In genomic region chr13:52665325-52665724, GRCh38 we compare ENCODE assay signal across 9 cellular contexts. TPM values are rescaled to one million over a fixed set of nuclear protein-coding genes. Genes with fewer than 3 reads are reported as not detected.
DNase-seq lines count a peak whose midpoint lies in the region; ATAC-seq, FAIRE-seq and TF ChIP-seq lines count a peak whose summit lies in the region.
"Had no signal": no experiment of that assay in that cellular context is flagged by ENCODE, and none has a peak within 500 bp of the region (broad histone marks: within the 10 kb centered on the region; RNA-seq: fewer than 3 reads in every experiment).

No MANE protein-coding gene starts in this region.

- no peak overlapping the region for H2AFZ ChIP-seq in GM12878 (ENCODE audit: control insufficient read depth, low read depth, low read length)

- no TSS peak for BruUV-seq in GM12878 (replicated peaks; lab: Mats Ljungman, UMichigan)

- RAD21 ChIA-PET in GM12878 (lab: Charles Lee; ENCODE audit: unreplicated experiment): interaction anchor here (0.5 to 5.2 kb wide), 44 partner anchors 9 to 1765 kb away, joined by 3 to 147 read pairs (median 5); partner anchors contain the start of gene SUGT1

- H3K4me1 ChIP-seq in GM12878 (ENCODE audit: control insufficient read depth, insufficient read depth, low read length): peaks cover 3% of the 10 kb centered on the region; the same call in 1 of the 2 replicates

- no peak overlapping the region for H3K27ac ChIP-seq in GM12878 (ENCODE audit: control insufficient read depth, insufficient read depth)
- H3K27ac ChIP-seq: epithelial cell of prostate had no signal

- TF ChIP-seq RAD21 in GM12878 (IDR thresholded peaks at IDR 0.05; ENCODE audit: insufficient read depth, low read depth, low read length): peak; percentile 60

- peak; percentile 61 for FAIRE-seq in GM12878 (lab: Jason Lieb, UNC)

- no peak for TF ChIP-seq POLR2A in GM12878 (IDR thresholded peaks at IDR 0.05; ENCODE audit: low read depth, low read length)

- no peaks in the 10 kb centered on the region; the same call in 1 of the 2 replicates for H3K79me2 ChIP-seq in GM12878 (ENCODE audit: control insufficient read depth, insufficient read depth, low read length)

- H3K36me3 ChIP-seq in GM12878 (ENCODE audit: control insufficient read depth in 2 of 2, insufficient read depth in 2 of 2, low read length in 1 of 2) (peaks cover 3 to 26% of the 10 kb centered on the region in 2 experiments), MG63 (peaks cover 54% of the 10 kb centered on the region)

- H3K4me2 ChIP-seq in GM12878 (ENCODE audit: control insufficient read depth, insufficient read depth): no peak overlapping the region

- TF ChIP-seq EP300 in GM12878 (IDR thresholded peaks at IDR 0.05; ENCODE audit: borderline replicate concordance in 1 of 2, control insufficient read depth in 1 of 2, low read depth in 2 of 2, low read length in 2 of 2): no peak

- DNase-seq in DMS53 treated with DMSO at 0.1 percent for 48 hours (lab: John Stamatoyannopoulos, UW; ENCODE audit: unreplicated experiment) (peak; percentile 41), Kasumi-1 (lab: John Stamatoyannopoulos, UW) (peak; percentile 27 to 29), GM12878 (ENCODE audit: low read depth, low spot score) (no peak), middle frontal gyrus (ENCODE audit: extremely low spot score, low spot score) (peak; percentile 24), activated gamma-delta T cell treated with Interleukin-2 at 50 U/mL for 16 hours (no peak), MG63 (no peak), amygdala (lab: John Stamatoyannopoulos, UW) (no peak)
- DNase-seq in activated CD4-positive, alpha-beta T cell treated with anti-CD3 and anti-CD28 coated beads for 1 hour: no peak

- SMC1A ChIA-PET in GM12878 (lab: Charles Lee; ENCODE audit: uncharacterized antibody, unreplicated experiment): interaction anchor here (0.6 to 5.1 kb wide), 46 partner anchors 8 to 487 kb away, joined by 3 to 129 read pairs (median 4); partner anchors contain the start of gene SUGT1

- ATAC-seq in GM12878: peak; percentile 34

- peak; percentile 38 to 53 (median 52); a peak in 4 of 6 replicates for TF ChIP-seq CTCF in GM12878 (IDR thresholded peaks at IDR 0.05 in 2 of 3, conservative IDR thresholded peaks at IDR 0.05 in 1 of 3; ENCODE audit: control insufficient read depth in 2 of 3, extremely low read depth in 1 of 3, insufficient read depth in 1 of 3, low read depth in 3 of 3, low read length in 3 of 3)

- CTCF ChIA-PET in GM12878 (lab: Yijun Ruan, JAX): interaction anchor here (0.6 to 5.9 kb wide), 47 partner anchors 9 to 489 kb away, joined by 3 to 179 read pairs (median 6); partner anchors contain the start of genes CNMD and SUGT1

- no peaks in the 10 kb centered on the region for H3K27me3 ChIP-seq in GM12878 (replicated peaks in 1 of 2; ENCODE audit: control insufficient read depth in 2 of 2, insufficient read depth in 2 of 2, low read length in 1 of 2)
- H3K27me3 ChIP-seq in MG63: no peaks in the 10 kb centered on the region

- H3K4me3 ChIP-seq in GM12878 (no peak overlapping the region), MG63 (no peak overlapping the region)

- H3K9me3 ChIP-seq in GM12878 (replicated peaks; ENCODE audit: control insufficient read depth, insufficient read depth, low read length) (peaks cover 2% of the 10 kb centered on the region; the same call in 1 of the 3 replicates), MG63 (no peaks in the 10 kb centered on the region)

- POLR2A ChIA-PET in GM12878 (lab: Charles Lee): interaction anchor here (0.5 to 1.3 kb wide), 6 partner anchors 12 to 239 kb away, joined by 3 to 8 read pairs (median 3); partner anchors contain the start of gene SUGT1

- no peaks in the 10 kb centered on the region for H4K20me1 ChIP-seq in GM12878 (ENCODE audit: control insufficient read depth, insufficient read depth)

- H3K9ac ChIP-seq in GM12878 (ENCODE audit: control insufficient read depth, insufficient read depth, low read length): no peak overlapping the region

- in situ Hi-C loops in GM12878 (cut with MboI): loop anchor here (5.0 to 10.0 kb wide), 2 partner anchors 142 to 299 kb away; no protein-coding TSS in a partner anchor

- intact Hi-C loops in GM12878 (cut with micrococcal nuclease; ENCODE audit: unreplicated experiment): loop anchor here (1.0 to 5.0 kb wide), 3 partner anchors 73 to 302 kb away; partner anchors contain the start of gene CNMD

TF ChIP-seq in GM12878, 131 proteins besides CTCF, POLR2A, EP300 and RAD21:
- TF ChIP-seq ZNF384 (IDR thresholded peaks at IDR 0.05; ENCODE audit: borderline replicate concordance, low read depth, low read length) (peak; percentile 91), ZNF217 (IDR thresholded peaks at IDR 0.05) (no peak), SMC3 (IDR thresholded peaks at IDR 0.05; ENCODE audit: borderline replicate concordance, low read length) (peak; percentile 62; the same call in 1 of the 2 replicates)
- TF ChIP-seq, protein P1, sequence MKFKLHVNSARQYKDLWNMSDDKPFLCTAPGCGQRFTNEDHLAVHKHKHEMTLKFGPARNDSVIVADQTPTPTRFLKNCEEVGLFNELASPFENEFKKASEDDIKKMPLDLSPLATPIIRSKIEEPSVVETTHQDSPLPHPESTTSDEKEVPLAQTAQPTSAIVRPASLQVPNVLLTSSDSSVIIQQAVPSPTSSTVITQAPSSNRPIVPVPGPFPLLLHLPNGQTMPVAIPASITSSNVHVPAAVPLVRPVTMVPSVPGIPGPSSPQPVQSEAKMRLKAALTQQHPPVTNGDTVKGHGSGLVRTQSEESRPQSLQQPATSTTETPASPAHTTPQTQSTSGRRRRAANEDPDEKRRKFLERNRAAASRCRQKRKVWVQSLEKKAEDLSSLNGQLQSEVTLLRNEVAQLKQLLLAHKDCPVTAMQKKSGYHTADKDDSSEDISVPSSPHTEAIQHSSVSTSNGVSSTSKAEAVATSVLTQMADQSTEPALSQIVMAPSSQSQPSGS (IDR thresholded peaks at IDR 0.05; ENCODE audit: low read length): 0 out of 2 replicates have a peak, but pooled peaks have one; percentile 18

RNA-seq across cellular contexts. Expression of gene SUGT1, which starts 12.7 kb away (rescaled TPM):
- 54.3 and 55.7 TPM in 2 replicates for total RNA-seq in GM12878 (2013; cell fraction: nucleolus; rRNA removed)
- total RNA-seq in GM12878 (2014; rRNA removed): 46.7 and 48.0 TPM in 2 replicates
- total RNA-seq in GM12878 (2014; rRNA removed; fragmentation: Illumina TruSeq; extraction: Trizol): 73.7 and 77.5 TPM in 2 replicates
- 60.8 and 65.6 TPM in 2 replicates for total RNA-seq in GM12878 (2021)
- polyA plus RNA-seq in GM12878 (2011; ENCODE audit: low read depth): 24.4 TPM
- polyA plus RNA-seq in GM12878 (2011; rRNA removed): 72.6 and 117 TPM in 2 replicates
- 24.2 and 27.9 TPM in 2 replicates for polyA plus RNA-seq in GM12878 (2011; cell fraction: cytosol; rRNA removed)
- polyA plus RNA-seq in GM12878 (2011; cell fraction: nucleus; rRNA removed): 19.8 and 29.8 TPM in 2 replicates
- polyA plus RNA-seq in GM12878 (2012): 43.0 and 50.6 TPM in 2 replicates
- polyA plus RNA-seq in GM12878 (2014; fragmentation: Illumina TruSeq; extraction: Trizol): 77.0 and 85.5 TPM in 2 replicates
- polyA plus RNA-seq in GM12878 (2014; fragmentation: Nextera tagmentation; extraction: Ambion mirVana): 10 to 100 TPM; 82.5 to 85.6 TPM
- polyA plus RNA-seq in GM12878 (2014; rRNA removed): 55.3 and 60.6 TPM in 2 replicates
- polyA plus RNA-seq in GM12878 (2016; fragmentation: Nextera tagmentation; extraction: Ambion mirVana): 100 to 1,000 TPM; 119 to 122 TPM
- 22.3 and 23.6 TPM in 2 replicates for polyA minus RNA-seq in GM12878 (2011; rRNA and poly(A)+ RNA removed)
- 12.2 and 12.8 TPM in 2 replicates for polyA minus RNA-seq in GM12878 (2011; cell fraction: cytosol; rRNA and poly(A)+ RNA removed)
- polyA minus RNA-seq in GM12878 (2011; cell fraction: nucleus; rRNA and poly(A)+ RNA removed): 21.8 and 35.0 TPM in 2 replicates
- 34.3 and 73.2 TPM in 2 replicates for total RNA-seq in MG63 (2014; rRNA removed; shearing (Covaris generic); ENCODE audit: low replicate concordance)

RNA-seq across cellular contexts. Expression of gene HNRNPA1L2, which starts 23.1 kb away (rescaled TPM):
- 8.8 and 9.5 TPM in 2 replicates for total RNA-seq in GM12878 (2013; cell fraction: nucleolus; rRNA removed)
- total RNA-seq in GM12878 (2014; rRNA removed) (3.3 and 4.0 TPM in 2 replicates), GM12878 (2014; rRNA removed; fragmentation: Illumina TruSeq; extraction: Trizol) (6.0 and 6.1 TPM in 2 replicates), GM12878 (2021) (6.2 and 6.9 TPM in 2 replicates)
- polyA plus RNA-seq in GM12878 (2011; ENCODE audit: low read depth): 12.0 TPM
- polyA plus RNA-seq in GM12878 (2011; rRNA removed) (10.5 and 13.3 TPM in 2 replicates), GM12878 (2014; fragmentation: Illumina TruSeq; extraction: Trizol) (12.0 and 18.5 TPM in 2 replicates), GM12878 (2014; fragmentation: Nextera tagmentation; extraction: Ambion mirVana) (1 to 10 TPM; 5.8 to 8.0 TPM), GM12878 (2014; rRNA removed) (7.5 and 9.0 TPM in 2 replicates), GM12878 (2016; fragmentation: Nextera tagmentation; extraction: Ambion mirVana) (10 to 100 TPM in 1 of 2 experiments, 1 to 10 TPM in 1; 8.3 to 10.2 TPM)
- polyA plus RNA-seq in GM12878 (2011; cell fraction: cytosol; rRNA removed): 4.5 and 4.6 TPM in 2 replicates
- polyA plus RNA-seq in GM12878 (2011; cell fraction: nucleus; rRNA removed): 11.5 and 11.6 TPM in 2 replicates
- 11.6 and 17.3 TPM in 2 replicates for polyA plus RNA-seq in GM12878 (2012)
- 4.3 and 7.5 TPM in 2 replicates for polyA minus RNA-seq in GM12878 (2011; rRNA and poly(A)+ RNA removed)
- polyA minus RNA-seq in GM12878 (2011; cell fraction: cytosol; rRNA and poly(A)+ RNA removed): 1.1 and 1.2 TPM in 2 replicates
- polyA minus RNA-seq in GM12878 (2011; cell fraction: nucleus; rRNA and poly(A)+ RNA removed): 2.9 and 5.5 TPM in 2 replicates
- 0.33 TPM in 1 of 2 replicates, not detected in the other for total RNA-seq in MG63 (2014; rRNA removed; shearing (Covaris generic); ENCODE audit: low replicate concordance)

Comparison
In these comparisons a context has a peak if more than half of its experiments do, and no peak if none do; other contexts are left out.
1. DNase-seq: peak in DMS53 treated with DMSO at 0.1 percent for 48 hours (single experiment), Kasumi-1 (2 of 2) and middle frontal gyrus (single experiment); none in GM12878 (single experiment), activated gamma-delta T cell treated with Interleukin-2 at 50 U/mL for 16 hours (single experiment), MG63 (single experiment), amygdala (0 of 56) and activated CD4-positive, alpha-beta T cell treated with anti-CD3 and anti-CD28 coated beads for 1 hour (single experiment).